Comparison of ENCODE assay signal across 1 cellular context in genomic region chr6:75272145-75272840, GRCh38.
TF ChIP-seq lines count a peak whose summit lies in the region.

No MANE protein-coding gene starts in this region.

TF ChIP-seq in GM23338, 12 proteins besides CTCF, POLR2A, EP300 and RAD21 (continued from another document):
- TF ChIP-seq ZNF462 (CRISPR knock-in tag; IDR thresholded peaks at IDR 0.05): no peak
TF ChIP-seq in GM23338: peak in this region for 0.
